Comparison of ENCODE assay signal across 1 cellular context in the genomic region with DNA sequence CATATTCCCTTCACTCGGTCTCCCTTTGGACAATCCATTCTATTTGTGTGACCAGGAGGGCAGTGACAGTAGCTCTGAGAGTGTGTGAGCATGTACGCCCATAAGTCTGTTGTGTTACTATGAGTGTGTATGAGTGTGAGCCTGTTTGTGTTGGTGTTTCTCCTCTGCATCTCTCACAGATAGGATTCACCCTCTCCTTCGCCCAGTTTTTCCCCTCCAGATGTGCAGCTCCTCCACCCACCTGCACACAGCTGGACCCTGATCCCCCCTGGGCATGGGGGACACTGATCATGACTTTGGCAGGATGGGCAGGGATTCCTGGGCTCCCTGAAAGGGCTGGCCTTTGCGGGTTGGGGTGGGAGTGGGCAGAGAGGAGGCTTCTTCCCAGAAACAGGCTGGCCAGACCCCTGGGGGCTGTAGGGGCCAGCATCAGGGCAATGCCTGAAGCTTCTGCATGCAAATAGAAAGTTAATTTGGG.
TF ChIP-seq lines count a peak whose summit lies in the region.

No MANE protein-coding gene starts in this region.

TF ChIP-seq in IMR-90, 13 proteins besides CTCF, POLR2A, EP300 and RAD21:
- TF ChIP-seq ELK1 (IDR thresholded peaks at IDR 0.05; ENCODE audit: borderline replicate concordance, low read depth, low read length) (no peak), SMC3 (IDR thresholded peaks at IDR 0.05; ENCODE audit: low read depth, low read length) (no peak), CHD1 (IDR thresholded peaks at IDR 0.05; ENCODE audit: low read depth, low read length) (peak; percentile 92; the same call in 1 of the 2 replicates)
